ENCODE assay signal across 10 cellular contexts in genomic region chr17:33686171-33686570, GRCh38.
DNase-seq lines count a peak whose midpoint lies in the region; ATAC-seq and TF ChIP-seq lines count a peak whose summit lies in the region.
"Had no signal": no experiment of that assay in that cellular context is flagged by ENCODE, and none has a peak within 500 bp of the region (broad histone marks: within the 10 kb centered on the region; RNA-seq: fewer than 3 reads in every experiment).

No MANE protein-coding gene starts in this region.

- H3K36me3 ChIP-seq in heart right ventricle: no peaks in the 10 kb centered on the region
- H3K36me3 ChIP-seq in fibroblast of lung (ENCODE audit: control insufficient read depth, insufficient read depth, low read length): no peaks in the 10 kb centered on the region
- H3K36me3 ChIP-seq: thyroid gland had no signal

- no peak overlapping the region for H3K27ac Mint-ChIP-seq in type B pancreatic cell
- H3K27ac Mint-ChIP-seq: activated T-helper 2 cell treated with anti-CD3 and anti-CD28 coated beads, Interferon-gamma antibody, Interleukin-2, Interleukin-4, amounts not matched to agents 10 μg/mL and 5 μg/mL and 100 μg/mL, durations not matched to agents 14 hours and 24 hours and 36 hours had no signal

- peaks cover 0 to 11% (median 0%) of the 10 kb centered on the region in 9 donors for H3K4me1 ChIP-seq in heart right ventricle
- H3K4me1 ChIP-seq in fibroblast of lung (ENCODE audit: control insufficient read depth, extremely low read depth, insufficient read depth, low read length): no peaks in the 10 kb centered on the region
- H3K4me1 ChIP-seq: thyroid gland had no signal

- H3K4me3 ChIP-seq in heart right ventricle (no peak overlapping the region), fibroblast of lung (replicated peaks in 1 of 4; ENCODE audit: control extremely low read depth in 1 of 4, insufficient read depth in 1 of 4, low read depth in 3 of 4, low read length in 4 of 4) (no peak overlapping the region)
- H3K4me3 ChIP-seq: thyroid gland had no signal

- intact Hi-C loops in heart right ventricle (cut with DNase I) (no loop called here), cardiac septum (cut with DNase I) (no loop called here)

- no peak overlapping the region for H2AFZ ChIP-seq in fibroblast of lung (ENCODE audit: low read length)

- TF ChIP-seq CTCF in heart right ventricle (IDR thresholded peaks at IDR 0.05) (peak in 6 of 9 donors; percentile 21 to 44 (median 28)), fibroblast of lung (conservative IDR thresholded peaks at IDR 0.05 in 1 of 2, IDR thresholded peaks at IDR 0.05 in 1 of 2; ENCODE audit: low read depth in 1 of 2, low read length in 2 of 2) (peak; percentile 6 to 9), type B pancreatic cell (conservative IDR thresholded peaks at IDR 0.05) (peak; percentile 70)

- no peaks in the 10 kb centered on the region for H3K36me3 Mint-ChIP-seq in type B pancreatic cell

- ATAC-seq in heart right ventricle: no peak
- ATAC-seq in HG03280 (IDR thresholded peaks at IDR 0.05; ENCODE audit: unreplicated experiment): no peak
- ATAC-seq in GM18858 (IDR thresholded peaks at IDR 0.05; ENCODE audit: unreplicated experiment): no peak

- no peaks in the 10 kb centered on the region for H3K9me3 Mint-ChIP-seq in type B pancreatic cell
- H3K9me3 Mint-ChIP-seq: activated T-helper 2 cell treated with anti-CD3 and anti-CD28 coated beads, Interferon-gamma antibody, Interleukin-2, Interleukin-4, amounts not matched to agents 10 μg/mL and 5 μg/mL and 100 μg/mL, durations not matched to agents 14 hours and 24 hours and 36 hours had no signal

- no peaks in the 10 kb centered on the region for H3K79me2 ChIP-seq in fibroblast of lung (ENCODE audit: control insufficient read depth, insufficient read depth, low read length)

- no peak overlapping the region for H3K4me2 ChIP-seq in fibroblast of lung (ENCODE audit: extremely low read depth, insufficient read depth, low read length)

- H3K9me3 ChIP-seq in heart right ventricle: peaks cover 0 to 4% (median 0%) of the 10 kb centered on the region in 11 donors
- no peaks in the 10 kb centered on the region for H3K9me3 ChIP-seq in fibroblast of lung (ENCODE audit: control insufficient read depth, insufficient read depth, low read depth, low read length)
- H3K9me3 ChIP-seq: thyroid gland had no signal

- no peak overlapping the region for H3K4me3 Mint-ChIP-seq in type B pancreatic cell

- H3K27me3 ChIP-seq in heart right ventricle (peaks cover 0 to 22% (median 6%) of the 10 kb centered on the region in 7 donors), fibroblast of lung (ENCODE audit: control insufficient read depth, insufficient read depth, low read length) (no peaks in the 10 kb centered on the region)
- H3K27me3 ChIP-seq: thyroid gland had no signal

- H3K4me1 Mint-ChIP-seq in type B pancreatic cell (ENCODE audit: unreplicated experiment): peaks cover 9% of the 10 kb centered on the region

- H3K27ac ChIP-seq in heart right ventricle: no peak overlapping the region
- no peak overlapping the region for H3K27ac ChIP-seq in fibroblast of lung (ENCODE audit: insufficient read depth, low read length)
- H3K27ac ChIP-seq: thyroid gland had no signal

- peaks cover 36% of the 10 kb centered on the region for H3K27me3 Mint-ChIP-seq in type B pancreatic cell

- DNase-seq in heart right ventricle (no peak), cardiac septum (ENCODE audit: low spot score) (no peak), NCI-H69 (lab: John Stamatoyannopoulos, UW) (peak; percentile 32), fibroblast of lung (ENCODE audit: low read depth in 2 of 2) (no peak), type B pancreatic cell (ENCODE audit: extremely low spot score, unreplicated experiment) (no peak), retina (no peak)
- DNase-seq: thyroid gland had no signal

- WGBS in heart right ventricle, 2 donors: 84 to 91% methylated on average over 4 of the region's 4 CpGs

- H4K20me1 ChIP-seq in fibroblast of lung (ENCODE audit: control insufficient read depth, extremely low read depth, insufficient read depth, low read length): no peaks in the 10 kb centered on the region

- no peak overlapping the region for H3K9ac ChIP-seq in fibroblast of lung (ENCODE audit: insufficient read depth, low read length)

Comparison
In these comparisons a context has a peak if more than half of its experiments do, and no peak if none do; other contexts are left out.
1. CTCF ChIP-seq: peak in every context shown above with its lines; median percentile 70 in type B pancreatic cell; 28 in heart right ventricle; 8 in fibroblast of lung.